In genomic region chr1:109112652-109113285, GRCh38 we compare ENCODE assay signal across 8 cellular contexts. TPM values are rescaled to one million over a fixed set of nuclear protein-coding genes. Genes with fewer than 3 reads are reported as not detected.
DNase-seq lines count a peak whose midpoint lies in the region; ATAC-seq and TF ChIP-seq lines count a peak whose summit lies in the region.

No MANE protein-coding gene starts in this region.

- peak in 1 of 3 donors; percentile 66 for TF ChIP-seq CTCF in lower leg skin (IDR thresholded peaks at IDR 0.05)

- H3K4me3 ChIP-seq in lower leg skin (ENCODE audit: low read depth, poor library complexity, severe bottlenecking) = no peak overlapping the region

- 6% methylated on average over 29 to 31 of the region's 31 CpGs for WGBS in lower leg skin, 2 donors

- peak; percentile 95 for DNase-seq in AG08395 (ENCODE audit: low spot score)
- DNase-seq in NCI-H526 (lab: John Stamatoyannopoulos, UW) = peak; percentile 89 to 98
- DNase-seq in activated CD4-positive, alpha-beta T cell treated with anti-CD3 and anti-CD28 coated beads, Interleukin-2, amount 50 U/mL, for 48 hours = peak; percentile 95 to 96
- DNase-seq in dermis microvascular lymphatic vessel endothelial cell (ENCODE audit: low read depth in 2 of 2) = peak; percentile 75 to 86
- peak; percentile 91 to 98 for DNase-seq in lower leg skin (ENCODE audit: low spot score in 2 of 2)
- DNase-seq in stimulated activated CD4-positive, alpha-beta T cell treated with anti-CD3 and anti-CD28 coated beads, Interleukin-4, amount 100 ng/mL, for 24 hours = peak; percentile 90

- intact Hi-C loops in lower leg skin (cut with DNase I; ENCODE audit: low total_unique reads) = loop anchor here (5.0 kb wide), 1 partner anchor 350 kb away; no protein-coding TSS in a partner anchor

- peak; percentile 72 for ATAC-seq in GM18907 (IDR thresholded peaks at IDR 0.05; ENCODE audit: unreplicated experiment)
- ATAC-seq in HG03439 (IDR thresholded peaks at IDR 0.05; ENCODE audit: unreplicated experiment) = peak; percentile 73

- TF ChIP-seq POLR2A in lower leg skin (IDR thresholded peaks at IDR 0.05) = no peak

RNA-seq across cellular contexts. Expression of gene ELAPOR1, which starts 1.1 kb away (rescaled TPM):
- total RNA-seq in dermis microvascular lymphatic vessel endothelial cell = 0.13 and 0.26 TPM in 2 replicates
- 10 to 100 TPM; 16.4 to 60.0 (median 33.9) TPM for total RNA-seq in lower leg skin

RNA-seq across cellular contexts. Expression of gene TMEM167B, which starts 22.2 kb away (rescaled TPM):
- 16.4 and 25.8 TPM in 2 replicates for total RNA-seq in dermis microvascular lymphatic vessel endothelial cell
- 10 to 100 TPM; 24.8 to 52.3 (median 34.3) TPM for total RNA-seq in lower leg skin

RNA-seq across cellular contexts. Expression of gene TAF13, which starts 37.0 kb away (rescaled TPM):
- total RNA-seq in dermis microvascular lymphatic vessel endothelial cell (45.8 and 64.2 TPM in 2 replicates), lower leg skin (10 to 100 TPM; 22.2 to 28.9 (median 23.9) TPM)

Comparison
In these comparisons a context has a peak if more than half of its experiments do, and no peak if none do; other contexts are left out.
1. RNA of gene ELAPOR1, which starts 1.1 kb away (total RNA-seq): 16.4 to 60.0 TPM in lower leg skin; 0.13 to 0.26 TPM in dermis microvascular lymphatic vessel endothelial cell; every median in the first group is over 10 times any median in the second.
2. Peak in every context shown above with its lines, with median percentiles within 50 percentile points of each other: DNase-seq.